In genomic region chr2:25819597-25820039, GRCh38 we compare ENCODE assay signal across 23 cellular contexts.
"Had no signal": no experiment of that assay in that cellular context is flagged by ENCODE, and none has a peak within 500 bp of the region (broad histone marks: within the 10 kb centered on the region; RNA-seq: fewer than 3 reads in every experiment).

No MANE protein-coding gene starts in this region.

- H3K4me3 ChIP-seq: coronary artery, esophagus muscularis mucosa, heart right ventricle, left ventricle myocardium inferior, lower lobe of right lung, pancreas, smooth muscle cell, suprapubic skin, transverse colon, vagina had no signal

- DNase-seq: dermis blood vessel endothelial cell; foreskin melanocyte; glutamatergic neuron; heart right ventricle; hippocampal formation; left cardiac atrium; left ventricle myocardium inferior; lower lobe of right lung; natural killer cell; pancreas; stimulated activated CD4-positive, alpha-beta T cell treated with anti-CD3 and anti-CD28 coated beads, Interleukin-12 subunit alpha, Interleukin-12 subunit beta, amount 100 ng/mL, for 4 hours; stimulated activated CD4-positive, alpha-beta T cell treated with anti-CD3 and anti-CD28 coated beads, Interleukin-1b, Interleukin-23, amount 100 ng/mL, for 48 hours; stimulated activated CD4-positive, alpha-beta T cell treated with anti-CD3 and anti-CD28 coated beads, Interleukin-4, amount 100 ng/mL, for 1 hour; stimulated activated CD8-positive, alpha-beta memory T cell treated with anti-CD3 and anti-CD28 coated beads, Interleukin-4, amount 100 ng/mL, for 48 hours; stimulated activated naive CD4-positive, alpha-beta T cell; stimulated activated naive CD8-positive, alpha-beta T cell treated with anti-CD3 and anti-CD28 coated beads, Interleukin-15, amount 100 ng/mL, for 72 hours; transverse colon had no signal

- H3K4me1 ChIP-seq: lower lobe of right lung, transverse colon had no signal

- H3K4me2 ChIP-seq: smooth muscle cell had no signal

- H3K27ac ChIP-seq: coronary artery, epithelial cell of prostate, esophagus muscularis mucosa, heart right ventricle, left ventricle myocardium inferior, lower lobe of right lung, pancreas, suprapubic skin, transverse colon, vagina had no signal

- H3K36me3 ChIP-seq: esophagus muscularis mucosa, heart right ventricle, left ventricle myocardium inferior, lower lobe of right lung, pancreas, suprapubic skin, transverse colon, vagina had no signal

- H3K9me3 Mint-ChIP-seq: natural killer cell; stimulated activated naive CD8-positive, alpha-beta T cell treated with anti-CD3 and anti-CD28 coated beads, Interleukin-15, amount 100 ng/mL, for 72 hours had no signal

- H3K27me3 ChIP-seq: esophagus muscularis mucosa, heart right ventricle, pancreas, suprapubic skin, transverse colon, vagina had no signal

- H3K36me3 Mint-ChIP-seq: natural killer cell had no signal

- H3K4me3 Mint-ChIP-seq: stimulated activated naive CD8-positive, alpha-beta T cell treated with anti-CD3 and anti-CD28 coated beads, Interleukin-15, amount 100 ng/mL, for 72 hours had no signal

- H3K9me3 ChIP-seq: esophagus muscularis mucosa, heart right ventricle, left ventricle myocardium inferior, lower lobe of right lung, pancreas, suprapubic skin, transverse colon, vagina had no signal

- H3K27ac Mint-ChIP-seq: natural killer cell; stimulated activated naive CD8-positive, alpha-beta T cell treated with anti-CD3 and anti-CD28 coated beads, Interleukin-15, amount 100 ng/mL, for 72 hours had no signal

- H3K27me3 Mint-ChIP-seq: stimulated activated naive CD8-positive, alpha-beta T cell treated with anti-CD3 and anti-CD28 coated beads, Interleukin-15, amount 100 ng/mL, for 72 hours had no signal
